In genomic region chr12:48810817-48811453, GRCh38 we compare ENCODE assay signal across 1 cellular context.
TF ChIP-seq lines count a peak whose summit lies in the region.

No MANE protein-coding gene starts in this region.

TF ChIP-seq in HCT116, 20 proteins besides CTCF, POLR2A, EP300 and RAD21 (continued from another document):
- TF ChIP-seq TCF7L2 (IDR thresholded peaks at IDR 0.05; ENCODE audit: borderline replicate concordance, extremely low read depth, insufficient read depth, insufficient read length) (no peak), CBX3 (IDR thresholded peaks at IDR 0.05; ENCODE audit: low read depth) (no peak), SIN3A (IDR thresholded peaks at IDR 0.05; ENCODE audit: low read depth) (no peak), YY1 (IDR thresholded peaks at IDR 0.05; ENCODE audit: extremely low read depth, insufficient replicate concordance, low read depth, low read length) (no peak), ELF1 (IDR thresholded peaks at IDR 0.05; ENCODE audit: borderline replicate concordance, low read depth) (no peak), EZH2 (IDR thresholded peaks at IDR 0.05) (no peak), FOSL1 (IDR thresholded peaks at IDR 0.05; ENCODE audit: low read depth) (no peak), ZNF274 (IDR thresholded peaks at IDR 0.05; ENCODE audit: low read depth, low read length) (no peak), POLR2AphosphoS5 (IDR thresholded peaks at IDR 0.05; ENCODE audit: low read depth, low read length) (no peak)
